14 cellular contexts compared by ENCODE assay signal in the genomic region with DNA sequence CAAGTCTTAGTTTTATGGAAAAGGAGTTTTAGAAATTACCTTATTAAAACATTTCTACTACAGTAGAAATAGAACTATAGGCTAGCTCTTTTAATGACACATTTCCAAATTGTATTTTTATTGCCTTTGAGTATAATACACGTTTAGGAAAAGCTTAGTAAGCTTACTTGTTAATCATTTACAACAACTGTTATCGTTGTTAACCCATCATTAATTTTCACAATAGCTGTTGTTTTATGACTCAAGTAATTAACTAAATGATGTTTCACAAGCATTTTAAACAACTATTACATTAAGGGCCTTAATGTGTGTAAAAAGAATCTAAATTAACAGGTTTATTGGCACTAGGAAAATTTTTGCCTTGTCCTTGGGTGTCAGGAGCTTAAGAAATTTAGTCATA.
DNase-seq lines count a peak whose midpoint lies in the region; TF ChIP-seq lines count a peak whose summit lies in the region.
"Had no signal": no experiment of that assay in that cellular context is flagged by ENCODE, and none has a peak within 500 bp of the region (broad histone marks: within the 10 kb centered on the region; RNA-seq: fewer than 3 reads in every experiment).

No MANE protein-coding gene starts in this region.

- H2AFZ ChIP-seq in hepatocyte = no peak overlapping the region

- POLR2A ChIA-PET in MCF 10A (lab: Yijun Ruan, JAX) = interaction anchor here (0.7 to 2.5 kb wide), 3 partner anchors 12 to 97 kb away, joined by 3 to 10 read pairs (median 3); no protein-coding TSS in a partner anchor

- H4K20me1 ChIP-seq in hepatocyte (ENCODE audit: insufficient read depth, poor library complexity, severe bottlenecking) = no peaks in the 10 kb centered on the region

- H3K9me2 ChIP-seq in hepatocyte (replicated peaks; ENCODE audit: insufficient read depth) = no peaks in the 10 kb centered on the region

- intact Hi-C loops in MCF 10A (cut with micrococcal nuclease) = no loop called here

- no peaks in the 10 kb centered on the region for H3K36me3 ChIP-seq in hepatocyte (replicated peaks; ENCODE audit: insufficient read depth, low read depth)
- H3K36me3 ChIP-seq: HAP-1 had no signal

- in situ Hi-C loops in Caki2 (cut with HindIII; ENCODE audit: low pct_unique_long_range_greater_than_20kb, low sequenced_read_pairs) = no loop called here

- TF ChIP-seq CTCF in hepatocyte (IDR thresholded peaks at IDR 0.05; ENCODE audit: poor library complexity) (no peak), MCF 10A (IDR thresholded peaks at IDR 0.05; ENCODE audit: unreplicated experiment) (no peak)

- no peak overlapping the region for H3K4me3 Mint-ChIP-seq in MCF 10A (ENCODE audit: unreplicated experiment)
- H3K4me3 Mint-ChIP-seq: CD4-positive, alpha-beta memory T cell had no signal

- H3K4me1 Mint-ChIP-seq in MCF 10A (ENCODE audit: insufficient read depth, unreplicated experiment) = no peaks in the 10 kb centered on the region
- H3K4me1 Mint-ChIP-seq: CD4-positive, alpha-beta memory T cell had no signal

- DNase-seq in Caki2 (ENCODE audit: low read depth) (peak; percentile 9), hepatocyte (ENCODE audit: low spot score) (no peak), renal cortical epithelial cell (ENCODE audit: low read depth) (peak; percentile 94), dermis blood vessel endothelial cell (no peak), MCF 10A (ENCODE audit: unreplicated experiment) (no peak)
- no peak for DNase-seq in stimulated activated CD4-positive, alpha-beta T cell treated with anti-CD3 and anti-CD28 coated beads, Interleukin-4, amount 100 ng/mL, for 1 hour
- DNase-seq: 8988T; C1 segment of cervical spinal cord; CD4-positive, alpha-beta memory T cell; COR-L47; DMS153; DND-41; GOT3 had no signal

- H3K9me3 Mint-ChIP-seq in MCF 10A (ENCODE audit: unreplicated experiment) = no peaks in the 10 kb centered on the region

- H3K36me3 Mint-ChIP-seq in MCF 10A (ENCODE audit: insufficient read depth, unreplicated experiment) = no peaks in the 10 kb centered on the region
- H3K36me3 Mint-ChIP-seq: CD4-positive, alpha-beta memory T cell had no signal

- H3K27me3 Mint-ChIP-seq in MCF 10A (ENCODE audit: insufficient read depth, unreplicated experiment) = no peaks in the 10 kb centered on the region
- H3K27me3 Mint-ChIP-seq: CD4-positive, alpha-beta memory T cell had no signal

- no peak overlapping the region for H3K4me3 ChIP-seq in hepatocyte
- H3K4me3 ChIP-seq: HAP-1 had no signal

- CTCF ChIA-PET in MCF 10A (lab: Yijun Ruan, JAX) = interaction anchor here (0.5 to 1.2 kb wide), 6 partner anchors 10 to 795 kb away, joined by 3 to 5 read pairs (median 4); no protein-coding TSS in a partner anchor

- no peaks in the 10 kb centered on the region for H3K79me2 ChIP-seq in hepatocyte

- H3K27me3 ChIP-seq in hepatocyte = no peaks in the 10 kb centered on the region

- no peak overlapping the region for H3K27ac Mint-ChIP-seq in MCF 10A (ENCODE audit: low read depth, unreplicated experiment)
- H3K27ac Mint-ChIP-seq: CD4-positive, alpha-beta memory T cell had no signal

- H3K4me2 ChIP-seq in hepatocyte = no peak overlapping the region

- peak overlapping the region; percentile 77 for H3K27ac ChIP-seq in hepatocyte

- BruUV-seq in MCF 10A (replicated peaks; lab: Mats Ljungman, UMichigan) = no TSS peak

- 48% methylated on average over 2 of the region's 2 CpGs for WGBS in hepatocyte (ENCODE audit: low lambda C conversion rate, missing lambda C conversion rate)

- H3K9me3 ChIP-seq in hepatocyte (ENCODE audit: low read depth) = no peaks in the 10 kb centered on the region
- H3K9me3 ChIP-seq: HAP-1 had no signal

- H3K4me1 ChIP-seq in hepatocyte (ENCODE audit: insufficient read depth) = no peaks in the 10 kb centered on the region
- H3K4me1 ChIP-seq: HAP-1 had no signal

Comparison
In these comparisons a context has a peak if more than half of its experiments do, and no peak if none do; other contexts are left out.
1. DNase-seq: peak in Caki2 (single experiment) and renal cortical epithelial cell (single experiment); none in hepatocyte (single experiment), dermis blood vessel endothelial cell (single experiment), stimulated activated CD4-positive, alpha-beta T cell treated with anti-CD3 and anti-CD28 coated beads, Interleukin-4, amount 100 ng/mL, for 1 hour (single experiment) and MCF 10A (single experiment).